Comparison of ENCODE assay signal across 1 cellular context in genomic region chr5:797986-798385, GRCh38.
TF ChIP-seq lines count a peak whose summit lies in the region.

No MANE protein-coding gene starts in this region.

TF ChIP-seq in liver, 16 proteins besides CTCF, POLR2A, EP300 and RAD21:
- TF ChIP-seq HNF4A (conservative IDR thresholded peaks at IDR 0.05) (peak; percentile 43 to 76), RXRA (IDR thresholded peaks at IDR 0.05) (peak in 1 of 2 donors; percentile 37)
